ENCODE assay signal across 25 cellular contexts in genomic region chr1:228281631-228282328, GRCh38.
DNase-seq lines count a peak whose midpoint lies in the region; ATAC-seq, FAIRE-seq and TF ChIP-seq lines count a peak whose summit lies in the region.
"Had no signal": no experiment of that assay in that cellular context is flagged by ENCODE, and none has a peak within 500 bp of the region (broad histone marks: within the 10 kb centered on the region; RNA-seq: fewer than 3 reads in every experiment).

No MANE protein-coding gene starts in this region.

- TF ChIP-seq EP300 in HepG2 (IDR thresholded peaks at IDR 0.05; ENCODE audit: low read depth in 2 of 2, low read length in 2 of 2): no peak
- no peak for TF ChIP-seq EP300 in HepG2 (CRISPR knock-in tag; IDR thresholded peaks at IDR 0.05; ENCODE audit: borderline replicate concordance)

- in situ Hi-C loops in HepG2 (cut with HindIII; ENCODE audit: extremely low pct_ligation_motif_present, low pct_unique_long_range_greater_than_20kb): no loop called here

- POLR2A ChIA-PET in HepG2 (lab: Yijun Ruan, JAX): no interaction called here
- POLR2A ChIA-PET in activated CD8-positive, alpha-beta T cell treated with anti-CD3 and anti-CD28 coated beads for 36 hours (lab: Charles Lee): interaction anchor here (0.6 kb wide), 1 partner anchor 420 kb away, joined by 3 read pairs; no protein-coding TSS in a partner anchor

- H3K4me3 ChIP-seq in right lobe of liver (no peak overlapping the region), HepG2 (replicated peaks in 1 of 3; ENCODE audit: insufficient read depth in 1 of 3, low read depth in 2 of 3, low read length in 3 of 3) (no peak overlapping the region)
- H3K4me3 ChIP-seq: BLaER1, hepatocyte, neural progenitor cell had no signal

- no peaks in the 10 kb centered on the region for H4K20me1 ChIP-seq in HepG2 (ENCODE audit: insufficient read depth, low read length)

- 82% methylated on average over 5 of the region's 16 CpGs for WGBS in right lobe of liver (ENCODE audit: insufficient coverage, low coverage, low lambda C conversion rate, missing lambda C conversion rate)
- WGBS in HepG2 (ENCODE audit: low lambda C conversion rate): 0% methylated on average over 1 of the region's 16 CpGs

- H3K36me3 ChIP-seq in right lobe of liver: no peaks in the 10 kb centered on the region
- no peaks in the 10 kb centered on the region for H3K36me3 ChIP-seq in HepG2 (replicated peaks in 1 of 2; ENCODE audit: control insufficient read depth in 1 of 2, insufficient read depth in 2 of 2, low read length in 2 of 2)
- H3K36me3 ChIP-seq: neural progenitor cell had no signal

- peak in 2 of 3 donors; percentile 14 to 38 for DNase-seq in right lobe of liver
- DNase-seq in HepG2 (ENCODE audit: low spot score): no peak
- peak; percentile 37 for DNase-seq in ecto neural progenitor cell (ENCODE audit: low spot score)
- peak; percentile 87 for DNase-seq in mesenteric fat pad (ENCODE audit: low spot score)
- no peak for DNase-seq in 8988T
- no peak for DNase-seq in substantia nigra (lab: John Stamatoyannopoulos, UW)
- DNase-seq in activated CD8-positive, alpha-beta T cell treated with anti-CD3 and anti-CD28 coated beads for 36 hours: no peak
- no peak for DNase-seq in inferior parietal cortex (ENCODE audit: extremely low spot score)
- DNase-seq: activated CD4-positive, alpha-beta T cell treated with anti-CD3 and anti-CD28 coated beads, Interleukin-2, amount 50 U/mL, for 4 hours; activated effector memory CD4-positive, alpha-beta T cell treated with Interleukin-2 at 50 U/mL for 16 hours; activated T-cell treated with anti-CD3 and anti-CD28 coated beads for 4 hours; DND-41; effector memory CD8-positive, alpha-beta T cell; NCI-H1048; NCI-H187 treated with DMSO at 0.1 percent for 48 hours; NCI-H2227 treated with DMSO at 0.1 percent for 48 hours; stimulated activated CD8-positive, alpha-beta memory T cell treated with anti-CD3 and anti-CD28 coated beads, Interleukin-4, amount 100 ng/mL, for 48 hours had no signal

- no peak overlapping the region for H3K9ac ChIP-seq in HepG2 (ENCODE audit: insufficient read depth, low read depth, low read length)
- H3K9ac ChIP-seq: BLaER1, neural progenitor cell had no signal

- no peaks in the 10 kb centered on the region for H3K4me1 ChIP-seq in right lobe of liver
- H3K4me1 ChIP-seq in HepG2 (ENCODE audit: insufficient read depth, low read length): peaks cover 11% of the 10 kb centered on the region; the same call in 1 of the 2 replicates
- H3K4me1 ChIP-seq: Caco-2, foreskin keratinocyte had no signal

- H3K4me3 Mint-ChIP-seq in activated CD8-positive, alpha-beta T cell treated with anti-CD3 and anti-CD28 coated beads for 36 hours: no peak overlapping the region
- H3K4me3 Mint-ChIP-seq: effector memory CD8-positive, alpha-beta T cell; neural progenitor cell had no signal

- TF ChIP-seq RAD21 in HepG2 (CRISPR knock-in tag; IDR thresholded peaks at IDR 0.05): no peak

- H3K27me3 ChIP-seq in right lobe of liver: no peaks in the 10 kb centered on the region
- H3K27me3 ChIP-seq in HepG2 (ENCODE audit: control insufficient read depth in 1 of 2, insufficient read depth in 2 of 2, low read length in 2 of 2): peaks cover 7 to 45% of the 10 kb centered on the region in 2 experiments; a peak in 4 of 5 replicates
- H3K27me3 ChIP-seq: BLaER1, foreskin keratinocyte, hepatocyte, neural progenitor cell had no signal

- no peaks in the 10 kb centered on the region for H3K27me3 Mint-ChIP-seq in activated CD8-positive, alpha-beta T cell treated with anti-CD3 and anti-CD28 coated beads for 36 hours
- H3K27me3 Mint-ChIP-seq: effector memory CD8-positive, alpha-beta T cell had no signal

- H3K4me1 Mint-ChIP-seq in activated CD8-positive, alpha-beta T cell treated with anti-CD3 and anti-CD28 coated beads for 36 hours (ENCODE audit: low read depth): no peaks in the 10 kb centered on the region

- H3K36me3 Mint-ChIP-seq in activated CD8-positive, alpha-beta T cell treated with anti-CD3 and anti-CD28 coated beads for 36 hours (ENCODE audit: low read depth): no peaks in the 10 kb centered on the region

- H3K9me3 ChIP-seq in right lobe of liver (no peaks in the 10 kb centered on the region), HepG2 (ENCODE audit: low read length) (no peaks in the 10 kb centered on the region)
- H3K9me3 ChIP-seq: BLaER1, Caco-2 had no signal

- H3K79me2 ChIP-seq in HepG2 (ENCODE audit: insufficient read depth, low read length): no peaks in the 10 kb centered on the region
- H3K79me2 ChIP-seq: hepatocyte had no signal

- TF ChIP-seq CTCF in right lobe of liver (IDR thresholded peaks at IDR 0.05) (no peak), HepG2 (CRISPR knock-in tag; IDR thresholded peaks at IDR 0.05) (no peak)
- no peak for TF ChIP-seq CTCF in activated CD8-positive, alpha-beta T cell treated with anti-CD3 and anti-CD28 coated beads for 36 hours (IDR thresholded peaks at IDR 0.05)

- H3K27ac ChIP-seq in right lobe of liver (no peak overlapping the region), HepG2 (ENCODE audit: extremely low read length, insufficient read depth, low read length) (no peak overlapping the region), substantia nigra (ENCODE audit: low read depth, low read length, poor library complexity, severe bottlenecking) (no peak overlapping the region)
- H3K27ac ChIP-seq: BLaER1, foreskin keratinocyte, hepatocyte, neural progenitor cell, RWPE1 had no signal

- TF ChIP-seq POLR2A in right lobe of liver (IDR thresholded peaks at IDR 0.05) (no peak), HepG2 (IDR thresholded peaks at IDR 0.05; ENCODE audit: insufficient read depth in 1 of 2, low read depth in 2 of 2, low read length in 2 of 2) (no peak)

- intact Hi-C loops in right lobe of liver (cut with DNase I): no loop called here
- intact Hi-C loops in HepG2 (cut with micrococcal nuclease; ENCODE audit: unreplicated experiment): no loop called here
- intact Hi-C loops in activated CD8-positive, alpha-beta T cell treated with anti-CD3 and anti-CD28 coated beads for 36 hours (cut with micrococcal nuclease): no loop called here

- no peak for FAIRE-seq in HepG2 (lab: Jason Lieb, UNC)
- FAIRE-seq: GM12891 had no signal

- no peak for ATAC-seq in right lobe of liver
- ATAC-seq in HepG2: no peak
- ATAC-seq in activated CD8-positive, alpha-beta T cell treated with anti-CD3 and anti-CD28 coated beads for 36 hours: no peak
- ATAC-seq: effector memory CD8-positive, alpha-beta T cell; esophagus mucosa; foreskin keratinocyte had no signal

- BruUV-seq in HepG2 (replicated peaks; lab: Mats Ljungman, UMichigan): no TSS peak

- H3K9me3 Mint-ChIP-seq in activated CD8-positive, alpha-beta T cell treated with anti-CD3 and anti-CD28 coated beads for 36 hours: no peaks in the 10 kb centered on the region
- H3K9me3 Mint-ChIP-seq: effector memory CD8-positive, alpha-beta T cell; neural progenitor cell had no signal

- H3K4me2 ChIP-seq in HepG2 (ENCODE audit: low read depth, low read length): no peak overlapping the region
- H3K4me2 ChIP-seq: BLaER1, hepatocyte, neural progenitor cell had no signal

- H2AFZ ChIP-seq in HepG2 (ENCODE audit: low read length): no peak overlapping the region
- H2AFZ ChIP-seq: hepatocyte, neural progenitor cell had no signal

- CTCF ChIA-PET in HepG2 (lab: Yijun Ruan, JAX; ENCODE audit: low intra/inter-chr PET ratio, low total read pairs): no interaction called here
- CTCF ChIA-PET in activated CD8-positive, alpha-beta T cell treated with anti-CD3 and anti-CD28 coated beads for 36 hours (lab: Charles Lee): no interaction called here

- no peak overlapping the region for H3K27ac Mint-ChIP-seq in activated CD8-positive, alpha-beta T cell treated with anti-CD3 and anti-CD28 coated beads for 36 hours
- H3K27ac Mint-ChIP-seq: neural progenitor cell had no signal

TF ChIP-seq in HepG2, 621 proteins besides CTCF, POLR2A, EP300 and RAD21 (continues in another document):
- TF ChIP-seq KMT2B (CRISPR knock-in tag; IDR thresholded peaks at IDR 0.05) (no peak), MAFG (CRISPR knock-in tag; IDR thresholded peaks at IDR 0.05) (no peak), ZNF256 (CRISPR knock-in tag; conservative IDR thresholded peaks at IDR 0.05) (no peak), STAT5B (CRISPR knock-in tag; IDR thresholded peaks at IDR 0.05) (no peak), ZNF687 (CRISPR knock-in tag; IDR thresholded peaks at IDR 0.05) (no peak), ZC3H13 (CRISPR knock-in tag; IDR thresholded peaks at IDR 0.05) (no peak), CBX1 (IDR thresholded peaks at IDR 0.05; ENCODE audit: low read depth) (no peak), HIVEP1 (CRISPR knock-in tag; IDR thresholded peaks at IDR 0.05) (no peak), STAG1 (CRISPR knock-in tag; IDR thresholded peaks at IDR 0.05) (no peak)

Comparison
In these comparisons a context has a peak if more than half of its experiments do, and no peak if none do; other contexts are left out.
1. DNase-seq: peak in right lobe of liver (2 of 3), ecto neural progenitor cell (single experiment) and mesenteric fat pad (single experiment); none in HepG2 (single experiment), 8988T (single experiment), substantia nigra (0 of 49), activated CD8-positive, alpha-beta T cell treated with anti-CD3 and anti-CD28 coated beads for 36 hours (single experiment) and inferior parietal cortex (single experiment).